Comparison of ENCODE assay signal across 11 cellular contexts in the genomic region with DNA sequence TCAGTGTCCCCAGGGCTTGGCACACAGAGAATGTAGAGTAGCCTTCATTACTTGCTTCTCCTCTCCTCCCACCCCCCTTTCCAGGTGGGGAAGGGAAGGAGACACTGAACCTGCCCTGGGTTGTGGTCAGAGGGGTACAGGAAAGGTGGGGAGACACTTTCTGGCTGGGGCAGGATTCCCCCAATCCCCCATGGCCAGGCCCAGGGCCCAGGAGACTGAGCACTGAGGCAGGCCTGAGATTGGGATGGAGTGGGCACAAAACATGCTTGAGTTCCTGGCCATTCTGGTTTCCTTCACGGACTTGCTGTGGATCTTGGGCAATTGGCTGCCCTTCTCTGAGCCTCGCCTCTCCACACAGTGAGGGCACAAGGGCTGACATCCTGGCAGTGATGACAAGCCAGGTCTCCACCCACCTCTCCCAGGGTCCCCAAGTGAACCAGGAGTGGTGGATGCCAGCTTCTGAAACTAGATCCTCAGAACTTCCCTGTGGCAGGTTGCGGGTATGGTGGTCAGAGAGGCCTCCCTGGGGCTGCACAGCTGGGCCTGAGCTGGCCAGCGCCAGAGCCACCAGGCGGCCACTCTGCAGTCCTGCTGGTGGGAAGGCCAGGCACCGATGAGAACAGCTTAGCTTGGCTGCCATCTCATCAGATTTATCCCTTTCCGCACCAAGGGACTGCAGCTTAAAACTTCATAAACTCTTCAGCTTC. TPM values are rescaled to one million over a fixed set of nuclear protein-coding genes. Genes with fewer than 3 reads are reported as not detected.
DNase-seq lines count a peak whose midpoint lies in the region; ATAC-seq and TF ChIP-seq lines count a peak whose summit lies in the region.
"Had no signal": no experiment of that assay in that cellular context is flagged by ENCODE, and none has a peak within 500 bp of the region (broad histone marks: within the 10 kb centered on the region; RNA-seq: fewer than 3 reads in every experiment).

No MANE protein-coding gene starts in this region.

- H3K9me3 ChIP-seq in sigmoid colon (no peaks in the 10 kb centered on the region), stomach (no peaks in the 10 kb centered on the region)

- TF ChIP-seq POLR2A in sigmoid colon (IDR thresholded peaks at IDR 0.05): no peak
- TF ChIP-seq POLR2A in stomach (IDR thresholded peaks at IDR 0.05): no peak

- peaks cover 8% of the 10 kb centered on the region for H3K36me3 Mint-ChIP-seq in activated T-cell treated with anti-CD3 and anti-CD28 coated beads, Interleukin-2, amount 50 U/mL, for 4 hours (ENCODE audit: insufficient read depth)
- H3K36me3 Mint-ChIP-seq in endothelial cell (ENCODE audit: low read depth, unreplicated experiment): peaks cover 19% of the 10 kb centered on the region

- H3K4me3 ChIP-seq in sigmoid colon (no peak overlapping the region), stomach (no peak overlapping the region)

- POLR2A ChIA-PET in RWPE1 (lab: Yijun Ruan, JAX; ENCODE audit: low non-redundant PET): no interaction called here

- H3K9me3 Mint-ChIP-seq in activated T-cell treated with anti-CD3 and anti-CD28 coated beads, Interleukin-2, amount 50 U/mL, for 4 hours: no peaks in the 10 kb centered on the region
- H3K9me3 Mint-ChIP-seq in endothelial cell (ENCODE audit: unreplicated experiment): no peaks in the 10 kb centered on the region
- H3K9me3 Mint-ChIP-seq: IgD-negative memory B cell had no signal

- CTCF ChIA-PET in RWPE1 (lab: Yijun Ruan, JAX): interaction anchor here (0.6 kb wide), 2 partner anchors 228 to 630 kb away, joined by 3 to 4 read pairs; no protein-coding TSS in a partner anchor

- no peak overlapping the region for H3K27ac Mint-ChIP-seq in endothelial cell (ENCODE audit: unreplicated experiment)

- H3K4me3 Mint-ChIP-seq in activated T-cell treated with anti-CD3 and anti-CD28 coated beads, Interleukin-2, amount 50 U/mL, for 4 hours: peak overlapping the region; percentile 92
- peak overlapping the region; percentile 74 for H3K4me3 Mint-ChIP-seq in endothelial cell (ENCODE audit: unreplicated experiment)

- H3K4me1 Mint-ChIP-seq in activated T-cell treated with anti-CD3 and anti-CD28 coated beads, Interleukin-2, amount 50 U/mL, for 4 hours (ENCODE audit: low read depth): peaks cover 18% of the 10 kb centered on the region
- peaks cover 14% of the 10 kb centered on the region for H3K4me1 Mint-ChIP-seq in endothelial cell (ENCODE audit: unreplicated experiment)

- H3K27ac ChIP-seq in RWPE1 (peak overlapping the region; percentile 95), sigmoid colon (peak overlapping the region in 3 of 4 donors; percentile 26 to 91 (median 87)), stomach (peak overlapping the region in 2 of 5 donors; percentile 6 to 29)
- H3K27ac ChIP-seq: foreskin keratinocyte had no signal

- no peak for ATAC-seq in activated T-cell treated with anti-CD3 and anti-CD28 coated beads, Interleukin-2, amount 50 U/mL, for 4 hours
- ATAC-seq in GM21619 (IDR thresholded peaks at IDR 0.05; ENCODE audit: unreplicated experiment): no peak
- ATAC-seq: foreskin keratinocyte had no signal

- no peak for DNase-seq in activated T-cell treated with anti-CD3 and anti-CD28 coated beads, Interleukin-2, amount 50 U/mL, for 4 hours
- DNase-seq in activated T-cell treated with anti-CD3 and anti-CD28 coated beads for 4 hours (no peak), RWPE1 (ENCODE audit: low spot score) (no peak), endothelial cell (ENCODE audit: low spot score) (no peak), sigmoid colon (no peak), stomach (no peak), NCI-H345 treated with DMSO at 0.1 percent for 48 hours (lab: John Stamatoyannopoulos, UW; ENCODE audit: unreplicated experiment) (no peak)
- DNase-seq: foreskin keratinocyte, NCI-H2029 treated with DMSO at 0.1 percent for 48 hours had no signal

- TF ChIP-seq EP300 in sigmoid colon (IDR thresholded peaks at IDR 0.05) (no peak), stomach (IDR thresholded peaks at IDR 0.05) (no peak)

- intact Hi-C loops in sigmoid colon (cut with DNase I): no loop called here
- intact Hi-C loops in stomach (cut with DNase I; ENCODE audit: low total_unique reads): no loop called here

- H3K4me1 ChIP-seq in sigmoid colon (peaks cover 0 to 28% (median 23%) of the 10 kb centered on the region in 4 donors), stomach (peaks cover 21 to 40% (median 31%) of the 10 kb centered on the region in 4 donors)
- H3K4me1 ChIP-seq: foreskin keratinocyte had no signal

- WGBS in sigmoid colon, 2 donors: 85 to 93% methylated on average over 7 of the region's 7 CpGs
- WGBS in stomach, 5 donors: 72 to 88% (median 84%) methylated on average over 5 to 7 of the region's 7 CpGs

- H3K27me3 Mint-ChIP-seq in activated T-cell treated with anti-CD3 and anti-CD28 coated beads, Interleukin-2, amount 50 U/mL, for 4 hours (ENCODE audit: low read depth): peaks cover 7% of the 10 kb centered on the region
- peaks cover 15% of the 10 kb centered on the region for H3K27me3 Mint-ChIP-seq in endothelial cell (ENCODE audit: unreplicated experiment)

- peaks cover 15 to 33% (median 24%) of the 10 kb centered on the region in 4 donors for H3K36me3 ChIP-seq in sigmoid colon
- H3K36me3 ChIP-seq in stomach: peaks cover 21 to 48% (median 39%) of the 10 kb centered on the region in 4 donors

- TF ChIP-seq CTCF in RWPE1 (conservative IDR thresholded peaks at IDR 0.05; ENCODE audit: low read depth) (no peak), endothelial cell (IDR thresholded peaks at IDR 0.05; ENCODE audit: unreplicated experiment) (no peak), sigmoid colon (IDR thresholded peaks at IDR 0.05) (no peak), stomach (IDR thresholded peaks at IDR 0.05) (no peak)

- H3K27me3 ChIP-seq in sigmoid colon: no peaks in the 10 kb centered on the region
- no peaks in the 10 kb centered on the region for H3K27me3 ChIP-seq in stomach
- H3K27me3 ChIP-seq: foreskin keratinocyte had no signal

RNA-seq across cellular contexts. Expression of a gene that starts 9.3 kb away (rescaled TPM):
- total RNA-seq in activated T-cell treated with anti-CD3 and anti-CD28 coated beads, Interleukin-2, amount 50 U/mL, for 4 hours: 1 to 10 TPM; 5.3 to 7.0 (median 7.0) TPM
- total RNA-seq in endothelial cell (ENCODE audit: unreplicated experiment) (29.7 TPM), sigmoid colon (10 to 100 TPM in 2 of 4 donors, 1 to 10 TPM in 2; 8.4 to 12.1 (median 10.3) TPM), stomach (10 to 100 TPM; 10.7 to 21.3 (median 18.3) TPM)
- polyA plus RNA-seq in sigmoid colon (1 to 10 TPM; 3.0 to 6.9 (median 3.5) TPM), stomach (1 to 10 TPM; 4.4 to 5.9 (median 4.9) TPM)

RNA-seq across cellular contexts. Expression of a gene that starts 15.6 kb away (rescaled TPM):
- 100 to 1,000 TPM; 111 to 115 (median 113) TPM for total RNA-seq in activated T-cell treated with anti-CD3 and anti-CD28 coated beads, Interleukin-2, amount 50 U/mL, for 4 hours
- total RNA-seq in endothelial cell (ENCODE audit: unreplicated experiment): 108 TPM
- 10 to 100 TPM; 48.1 to 53.9 (median 49.6) TPM for total RNA-seq in sigmoid colon
- 10 to 100 TPM; 34.8 to 79.3 (median 48.6) TPM for polyA plus RNA-seq in sigmoid colon
- 100 to 1,000 TPM in 1 of 5 donors, 10 to 100 TPM in 4; 17.5 to 155 (median 55.1) TPM for total RNA-seq in stomach
- 10 to 100 TPM; 43.7 to 57.0 (median 53.9) TPM for polyA plus RNA-seq in stomach

RNA-seq across cellular contexts. Expression of a gene that starts 15.9 kb away (rescaled TPM):
- 1 to 10 TPM; 2.8 to 4.7 (median 4.3) TPM for total RNA-seq in activated T-cell treated with anti-CD3 and anti-CD28 coated beads, Interleukin-2, amount 50 U/mL, for 4 hours
- total RNA-seq in endothelial cell (ENCODE audit: unreplicated experiment) (5.2 TPM), sigmoid colon (1 to 10 TPM in 3 of 4 donors, under 1 TPM in 1; 0.82 to 2.8 (median 1.7) TPM), stomach (10 to 100 TPM in 2 of 5 donors, 1 to 10 TPM in 1, not detected in 2; 2.0 to 71.2 (median 13.9) TPM)
- polyA plus RNA-seq in sigmoid colon (10 to 100 TPM in 1 of 3 donors, 1 to 10 TPM in 1, not detected in 1; 3.7 to 11.9 TPM), stomach (10 to 100 TPM in 1 of 3 donors, 1 to 10 TPM in 2; 8.9 to 11.4 (median 9.4) TPM)

RNA-seq across cellular contexts. Expression of a gene that starts 29.5 kb away (rescaled TPM):
- 10 to 100 TPM; 31.1 to 34.5 (median 31.9) TPM for total RNA-seq in activated T-cell treated with anti-CD3 and anti-CD28 coated beads, Interleukin-2, amount 50 U/mL, for 4 hours
- 27.5 TPM for total RNA-seq in endothelial cell (ENCODE audit: unreplicated experiment)
- total RNA-seq in sigmoid colon: 10 to 100 TPM; 20.1 to 28.5 (median 23.7) TPM
- 10 to 100 TPM; 19.2 to 45.0 (median 23.8) TPM for polyA plus RNA-seq in sigmoid colon
- 100 to 1,000 TPM in 1 of 5 donors, 10 to 100 TPM in 4; 18.2 to 104 (median 28.0) TPM for total RNA-seq in stomach
- polyA plus RNA-seq in stomach: 10 to 100 TPM; 29.3 to 41.5 (median 35.6) TPM
